8 cellular contexts compared by ENCODE assay signal in genomic region chr14:58152569-58152857, GRCh38. TPM values are rescaled to one million over a fixed set of nuclear protein-coding genes. Genes with fewer than 3 reads are reported as not detected.
DNase-seq lines count a peak whose midpoint lies in the region; ATAC-seq and TF ChIP-seq lines count a peak whose summit lies in the region.

No MANE protein-coding gene starts in this region.

- no peaks in the 10 kb centered on the region for H3K9me3 ChIP-seq in adipocyte (ENCODE audit: control insufficient read depth, low read length)
- no peaks in the 10 kb centered on the region for H3K9me3 ChIP-seq in left lung

- WGBS in urinary bladder: 3% methylated on average over 8 of the region's 8 CpGs

- TF ChIP-seq CTCF in left lung (IDR thresholded peaks at IDR 0.05): no peak

- no peak for ATAC-seq in stimulated activated naive CD8-positive, alpha-beta T cell treated with anti-CD3 and anti-CD28 coated beads, Interleukin-15, Interleukin-2, amounts not matched to agents 100 U/mL and 50 U/mL, for 24 hours
- ATAC-seq in left lung (peak; percentile 13), GM18517 (IDR thresholded peaks at IDR 0.05; ENCODE audit: unreplicated experiment) (no peak)

- H3K9ac ChIP-seq in adipocyte (ENCODE audit: low read length): peak overlapping the region; percentile 81

- no peaks in the 10 kb centered on the region for H3K27me3 ChIP-seq in adipocyte (replicated peaks; ENCODE audit: control insufficient read depth, insufficient read depth, low read length)
- H3K27me3 ChIP-seq in left lung: peaks cover 7 to 60% of the 10 kb centered on the region in 2 donors

- H3K4me3 Mint-ChIP-seq in stimulated activated naive CD8-positive, alpha-beta T cell treated with anti-CD3 and anti-CD28 coated beads, Interleukin-15, Interleukin-2, amounts not matched to agents 100 ng/mL and 50 ng/mL, for 24 hours: peak overlapping the region; percentile 76

- H3K27ac Mint-ChIP-seq in stimulated activated naive CD8-positive, alpha-beta T cell treated with anti-CD3 and anti-CD28 coated beads, Interleukin-15, Interleukin-2, amounts not matched to agents 100 ng/mL and 50 ng/mL, for 24 hours: no peak overlapping the region

- no peaks in the 10 kb centered on the region for H3K36me3 Mint-ChIP-seq in stimulated activated naive CD8-positive, alpha-beta T cell treated with anti-CD3 and anti-CD28 coated beads, Interleukin-15, Interleukin-2, amounts not matched to agents 100 ng/mL and 50 ng/mL, for 24 hours (ENCODE audit: low read depth)

- H3K4me1 ChIP-seq in adipocyte (ENCODE audit: control insufficient read depth, insufficient read depth, low read length) (peaks cover 6% of the 10 kb centered on the region), left lung (peaks cover 0 to 18% of the 10 kb centered on the region in 2 donors), urinary bladder (ENCODE audit: insufficient read depth) (no peaks in the 10 kb centered on the region)

- peaks cover 8% of the 10 kb centered on the region for H3K4me1 Mint-ChIP-seq in stimulated activated naive CD8-positive, alpha-beta T cell treated with anti-CD3 and anti-CD28 coated beads, Interleukin-15, Interleukin-2, amounts not matched to agents 100 ng/mL and 50 ng/mL, for 24 hours (ENCODE audit: low read depth)

- no peak overlapping the region for H3K27ac ChIP-seq in left lung
- no peak overlapping the region for H3K27ac ChIP-seq in urinary bladder (ENCODE audit: low read depth)

- intact Hi-C loops in left lung (cut with DNase I): no loop called here

- H3K36me3 ChIP-seq in adipocyte (ENCODE audit: control insufficient read depth, insufficient read depth, low read length, severe bottlenecking): no peaks in the 10 kb centered on the region
- H3K36me3 ChIP-seq in left lung: no peaks in the 10 kb centered on the region
- no peaks in the 10 kb centered on the region for H3K36me3 ChIP-seq in urinary bladder (ENCODE audit: insufficient read depth)

- H3K9me3 Mint-ChIP-seq in stimulated activated naive CD8-positive, alpha-beta T cell treated with anti-CD3 and anti-CD28 coated beads, Interleukin-15, Interleukin-2, amounts not matched to agents 100 ng/mL and 50 ng/mL, for 24 hours: no peaks in the 10 kb centered on the region

- peak overlapping the region; percentile 91 for H3K4me3 ChIP-seq in adipocyte (ENCODE audit: low read length)
- H3K4me3 ChIP-seq in left lung: peak overlapping the region; percentile 68
- peak overlapping the region; percentile 91 for H3K4me3 ChIP-seq in urinary bladder (ENCODE audit: low read depth, low read length)

- peaks cover 65% of the 10 kb centered on the region for H3K27me3 Mint-ChIP-seq in stimulated activated naive CD8-positive, alpha-beta T cell treated with anti-CD3 and anti-CD28 coated beads, Interleukin-15, Interleukin-2, amounts not matched to agents 100 ng/mL and 50 ng/mL, for 24 hours

- no peak for DNase-seq in stimulated activated naive CD8-positive, alpha-beta T cell treated with anti-CD3 and anti-CD28 coated beads, Interleukin-15, Interleukin-2, amounts not matched to agents 100 U/mL and 50 U/mL, for 24 hours
- DNase-seq in adipocyte (ENCODE audit: low read depth) (no peak), left lung (no peak), KG1 (lab: John Stamatoyannopoulos, UW) (no peak), NCI-H2196 treated with DMSO at 0.1 percent for 48 hours (lab: John Stamatoyannopoulos, UW; ENCODE audit: unreplicated experiment) (no peak)

RNA-seq across cellular contexts. Expression of gene ARMH4, which starts 0.5 kb away (rescaled TPM):
- total RNA-seq in left lung: 1 to 10 TPM; 2.0 to 9.7 TPM
- 39.9 TPM for total RNA-seq in urinary bladder
- 3.6 TPM for polyA plus RNA-seq in urinary bladder

RNA-seq across cellular contexts. Expression of gene ACTR10, which starts 47.4 kb away (rescaled TPM):
- total RNA-seq in left lung (10 to 100 TPM; 68.3 to 72.8 TPM), urinary bladder (79.5 TPM)
- 73.5 TPM for polyA plus RNA-seq in urinary bladder
